In genomic region chr3:36701903-36702374, GRCh38 we compare ENCODE assay signal across 13 cellular contexts.
DNase-seq lines count a peak whose midpoint lies in the region; ATAC-seq and TF ChIP-seq lines count a peak whose summit lies in the region.
"Had no signal": no experiment of that assay in that cellular context is flagged by ENCODE, and none has a peak within 500 bp of the region (broad histone marks: within the 10 kb centered on the region; RNA-seq: fewer than 3 reads in every experiment).

No MANE protein-coding gene starts in this region.

- POLR2A ChIA-PET in RWPE1 (lab: Yijun Ruan, JAX; ENCODE audit: low non-redundant PET), result no interaction called here

- no peak overlapping the region for H3K4me3 ChIP-seq in cardiac fibroblast (replicated peaks in 1 of 2; ENCODE audit: low read depth in 2 of 2, low read length in 2 of 2)
- H3K4me3 ChIP-seq: SK-N-MC, thoracic aorta had no signal

- CTCF ChIA-PET in RWPE1 (lab: Yijun Ruan, JAX), result interaction anchor here (0.6 to 1.5 kb wide), 2 partner anchors 408 to 736 kb away, joined by 7 to 8 read pairs; no protein-coding TSS in a partner anchor

- DNase-seq in ELR (ENCODE audit: low read depth) (peak; percentile 87), NCI-H526 treated with DMSO at 0.1 percent for 48 hours (lab: John Stamatoyannopoulos, UW) (peak; percentile 20), cardiac fibroblast (ENCODE audit: low read depth in 2 of 2) (peak; percentile 58 to 95), lung microvascular endothelial cell (ENCODE audit: low read depth in 2 of 2) (peak; percentile 3 to 70), RWPE1 (ENCODE audit: low spot score) (no peak), mesenteric fat pad (ENCODE audit: low spot score) (no peak), amygdala (lab: John Stamatoyannopoulos, UW) (no peak)
- DNase-seq: activated CD4-positive, CD25-positive, alpha-beta regulatory T cell; NCI-H146; NCI-H774 had no signal

- TF ChIP-seq CTCF in cardiac fibroblast (IDR thresholded peaks at IDR 0.05; ENCODE audit: low read depth, low read length), result no peak
- no peak for TF ChIP-seq CTCF in RWPE1 (conservative IDR thresholded peaks at IDR 0.05; ENCODE audit: low read depth)

- no peak for ATAC-seq in HG02981 (IDR thresholded peaks at IDR 0.05; ENCODE audit: unreplicated experiment)

- H3K27ac ChIP-seq in RWPE1, result no peak overlapping the region
- H3K27ac ChIP-seq: SK-N-MC, thoracic aorta had no signal

Comparison
In these comparisons a context has a peak if more than half of its experiments do, and no peak if none do; other contexts are left out.
1. DNase-seq: peak in ELR (single experiment), NCI-H526 treated with DMSO at 0.1 percent for 48 hours (single experiment), cardiac fibroblast (2 of 2) and lung microvascular endothelial cell (2 of 2); none in RWPE1 (single experiment), mesenteric fat pad (single experiment) and amygdala (0 of 56).